Comparison of ENCODE assay signal across 8 cellular contexts in genomic region chr7:114865564-114865963, GRCh38. TPM values are rescaled to one million over a fixed set of nuclear protein-coding genes. Genes with fewer than 3 reads are reported as not detected.
DNase-seq lines count a peak whose midpoint lies in the region; ATAC-seq and TF ChIP-seq lines count a peak whose summit lies in the region.

No MANE protein-coding gene starts in this region.

- ATAC-seq in HG02623 (IDR thresholded peaks at IDR 0.05; ENCODE audit: unreplicated experiment), result peak; percentile 91

- no peaks in the 10 kb centered on the region for H3K4me1 ChIP-seq in parathyroid adenoma

- no peak overlapping the region for H3K27ac ChIP-seq in parathyroid adenoma

- no peaks in the 10 kb centered on the region for H3K9me3 ChIP-seq in parathyroid adenoma (ENCODE audit: control insufficient read depth, low read length)

- no peaks in the 10 kb centered on the region for H3K27me3 ChIP-seq in parathyroid adenoma (ENCODE audit: control insufficient read depth, insufficient read depth, low read length)

- DNase-seq in SHP77 (lab: John Stamatoyannopoulos, UW) (peak; percentile 11 to 19), SHP77 treated with DMSO at 0.1 percent for 48 hours (lab: John Stamatoyannopoulos, UW) (no peak), NCI-H446 (lab: John Stamatoyannopoulos, UW) (peak; percentile 15 to 55), activated T-cell treated with anti-CD3 and anti-CD28 coated beads for 1 hour (ENCODE audit: low read depth) (peak; percentile 39), fibroblast of peridontal ligament (ENCODE audit: extremely low read depth) (peak; percentile 82), ureter (ENCODE audit: low spot score) (peak; percentile 45)

- H2AFZ ChIP-seq in parathyroid adenoma, result no peak overlapping the region

- H3K9ac ChIP-seq in parathyroid adenoma, result no peak overlapping the region

- H3K36me3 ChIP-seq in parathyroid adenoma (ENCODE audit: control insufficient read depth, insufficient read depth, low read length), result no peaks in the 10 kb centered on the region

- no peak overlapping the region for H3K4me2 ChIP-seq in parathyroid adenoma (ENCODE audit: low read length)

- H3K4me3 ChIP-seq in parathyroid adenoma (ENCODE audit: low read depth, low read length), result no peak overlapping the region

- TF ChIP-seq CTCF in parathyroid adenoma (IDR thresholded peaks at IDR 0.05), result peak; percentile 41

- no peaks in the 10 kb centered on the region for H3K79me2 ChIP-seq in parathyroid adenoma

RNA-seq across cellular contexts. Expression of gene MDFIC, which starts 56.3 kb away (rescaled TPM):
- 35.3 TPM for total RNA-seq in ureter
